Comparison of ENCODE assay signal across 1 cellular context in genomic region chr4:83361416-83362196, GRCh38.
TF ChIP-seq lines count a peak whose summit lies in the region.

No MANE protein-coding gene starts in this region.

TF ChIP-seq in HepG2, 621 proteins besides CTCF, POLR2A, EP300 and RAD21 (continued from another document and continues in another):
- TF ChIP-seq ARID5B (CRISPR knock-in tag; IDR thresholded peaks at IDR 0.05), result peak; percentile 96
- TF ChIP-seq KLF16 (CRISPR knock-in tag; IDR thresholded peaks at IDR 0.05), result no peak; a peak in 1 of 4 replicates
- TF ChIP-seq NR3C1 (CRISPR knock-in tag; IDR thresholded peaks at IDR 0.05), result no peak
- no peak for TF ChIP-seq ZNF879 (CRISPR knock-in tag; IDR thresholded peaks at IDR 0.05)
- no peak for TF ChIP-seq PLSCR1 (CRISPR knock-in tag; IDR thresholded peaks at IDR 0.05; ENCODE audit: borderline replicate concordance)
- TF ChIP-seq KMT2B (CRISPR knock-in tag; IDR thresholded peaks at IDR 0.05), result 0 out of 2 replicates have a peak, but pooled peaks have one; percentile 42
- TF ChIP-seq SYNCRIP (IDR thresholded peaks at IDR 0.05; ENCODE audit: insufficient read depth, low read depth, low read length), result no peak
- no peak for TF ChIP-seq ARNT (IDR thresholded peaks at IDR 0.05)
- TF ChIP-seq TEAD3 (CRISPR knock-in tag; optimal IDR thresholded peaks at IDR 0.05; ENCODE audit: borderline replicate concordance), result peak; percentile 94
- TF ChIP-seq ZNF224 (CRISPR knock-in tag; IDR thresholded peaks at IDR 0.05), result no peak
- TF ChIP-seq ZNF281 (CRISPR knock-in tag; IDR thresholded peaks at IDR 0.05; ENCODE audit: borderline replicate concordance), result no peak
- TF ChIP-seq NONO (IDR thresholded peaks at IDR 0.05), result no peak
- TF ChIP-seq NONO (CRISPR knock-in tag; conservative IDR thresholded peaks at IDR 0.05), result peak; percentile 50; the same call in 1 of the 2 replicates
- peak; percentile 46 for TF ChIP-seq ZFY (CRISPR knock-in tag; IDR thresholded peaks at IDR 0.05)
- no peak for TF ChIP-seq KIAA2018 (CRISPR knock-in tag; IDR thresholded peaks at IDR 0.05; ENCODE audit: borderline replicate concordance)
- no peak for TF ChIP-seq MEF2D (CRISPR knock-in tag; IDR thresholded peaks at IDR 0.05)
- TF ChIP-seq KLF11 (CRISPR knock-in tag; IDR thresholded peaks at IDR 0.05), result peak; percentile 26; the same call in 1 of the 2 replicates
- 0 out of 2 replicates have a peak, but pooled peaks have one; percentile 30 for TF ChIP-seq ZNF564 (CRISPR knock-in tag; IDR thresholded peaks at IDR 0.05)
- TF ChIP-seq ZNF557 (CRISPR knock-in tag; IDR thresholded peaks at IDR 0.05), result no peak
- peak; percentile 71; the same call in 1 of the 2 replicates for TF ChIP-seq ERF (CRISPR knock-in tag; IDR thresholded peaks at IDR 0.05)
- TF ChIP-seq TERF1 (CRISPR knock-in tag; IDR thresholded peaks at IDR 0.05), result no peak
- TF ChIP-seq ZNF530 (CRISPR knock-in tag; IDR thresholded peaks at IDR 0.05; ENCODE audit: low read depth), result no peak
- TF ChIP-seq NFKBIZ (CRISPR knock-in tag; IDR thresholded peaks at IDR 0.05), result peak; percentile 25; the same call in 1 of the 2 replicates
- TF ChIP-seq CENPX (CRISPR knock-in tag; IDR thresholded peaks at IDR 0.05), result no peak
- no peak for TF ChIP-seq UBTF (CRISPR knock-in tag; IDR thresholded peaks at IDR 0.05)
- TF ChIP-seq ZNF747 (CRISPR knock-in tag; IDR thresholded peaks at IDR 0.05; ENCODE audit: borderline replicate concordance), result no peak
- TF ChIP-seq ZNF124 (CRISPR knock-in tag; IDR thresholded peaks at IDR 0.05), result 0 out of 2 replicates have a peak, but pooled peaks have one; percentile 40
- TF ChIP-seq DMAP1 (CRISPR knock-in tag; IDR thresholded peaks at IDR 0.05), result peak; percentile 31; the same call in 1 of the 2 replicates
- no peak for TF ChIP-seq HNF1A (IDR thresholded peaks at IDR 0.05; ENCODE audit: low read depth)
- 0 out of 2 replicates have a peak, but pooled peaks have one; percentile 19 for TF ChIP-seq HNF1A (CRISPR knock-in tag; IDR thresholded peaks at IDR 0.05; ENCODE audit: borderline replicate concordance)
- 0 out of 2 replicates have a peak, but pooled peaks have one; percentile 31 for TF ChIP-seq ZNF264 (CRISPR knock-in tag; IDR thresholded peaks at IDR 0.05)
- TF ChIP-seq ZNF672 (CRISPR knock-in tag; IDR thresholded peaks at IDR 0.05), result no peak
- no peak for TF ChIP-seq ZNF75D (CRISPR knock-in tag; IDR thresholded peaks at IDR 0.05; ENCODE audit: borderline replicate concordance)
- TF ChIP-seq FOSL2 (CRISPR knock-in tag; IDR thresholded peaks at IDR 0.05), result peak; percentile 54
- TF ChIP-seq ASH2L (IDR thresholded peaks at IDR 0.05; ENCODE audit: insufficient read length, low read depth, low read length), result peak; percentile 41
- no peak for TF ChIP-seq SMAD1 (CRISPR knock-in tag; IDR thresholded peaks at IDR 0.05; ENCODE audit: borderline replicate concordance, low read depth)
- TF ChIP-seq ZNF329 (CRISPR knock-in tag; IDR thresholded peaks at IDR 0.05; ENCODE audit: low read depth), result no peak
